ENCODE assay signal across 17 cellular contexts in the genomic region with DNA sequence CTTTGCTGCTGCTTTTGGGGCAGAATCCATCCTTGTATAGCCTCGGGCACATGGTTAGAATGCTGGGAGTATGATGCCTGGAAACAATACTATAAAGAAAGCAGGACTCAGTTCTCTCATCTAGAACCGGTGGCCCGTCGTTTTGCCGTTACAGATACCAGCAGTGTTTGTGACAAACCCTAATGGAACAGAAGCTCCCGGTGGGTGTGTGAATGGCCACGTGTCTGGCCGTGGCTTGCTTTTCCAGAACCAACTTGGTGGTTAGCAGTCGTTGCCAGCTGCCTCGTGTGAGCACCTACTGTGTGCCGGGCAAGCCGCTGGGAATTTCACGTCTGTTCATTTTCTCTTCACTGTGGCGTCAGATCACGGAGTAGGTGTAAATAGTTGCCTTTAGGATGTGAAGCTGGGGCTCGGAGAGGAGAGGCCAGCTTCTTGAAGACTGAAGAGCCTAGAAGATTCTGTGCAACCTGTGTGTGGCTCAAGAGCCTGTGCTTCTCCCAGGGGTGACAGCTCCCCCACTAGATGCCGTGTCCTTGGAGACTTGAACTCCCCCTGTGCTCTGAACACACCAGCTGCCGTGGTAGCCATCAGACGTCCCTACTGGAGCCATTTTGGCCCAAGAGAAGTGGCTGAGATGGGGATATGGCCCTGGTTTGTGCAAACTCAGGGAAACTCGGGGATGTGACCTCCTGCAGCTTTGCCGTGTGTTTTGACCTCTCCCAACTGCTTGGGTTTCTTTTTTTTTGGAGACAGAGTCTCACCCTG. TPM values are rescaled to one million over a fixed set of nuclear protein-coding genes. Genes with fewer than 3 reads are reported as not detected.
A peak's percentile ranks its signal among the peaks of the same experiment; 100 is the strongest.
DNase-seq lines count a peak whose midpoint lies in the region; ATAC-seq and TF ChIP-seq lines count a peak whose summit lies in the region.
"Had no signal": no experiment of that assay in that cellular context is flagged by ENCODE, and none has a peak within 500 bp of the region (broad histone marks: within the 10 kb centered on the region; RNA-seq: fewer than 3 reads in every experiment).

No MANE protein-coding gene starts in this region.

- H3K79me2 ChIP-seq in mammary epithelial cell (ENCODE audit: insufficient read depth, low read length) = peaks cover 97% of the 10 kb centered on the region

- TF ChIP-seq CTCF in MCF 10A (IDR thresholded peaks at IDR 0.05; ENCODE audit: unreplicated experiment) (no peak), mammary epithelial cell (conservative IDR thresholded peaks at IDR 0.05 in 1 of 2, IDR thresholded peaks at IDR 0.05 in 1 of 2; ENCODE audit: extremely low read depth in 1 of 2, insufficient read depth in 1 of 2, low read depth in 1 of 2, low read length in 2 of 2) (no peak), gastroesophageal sphincter (IDR thresholded peaks at IDR 0.05) (no peak), prostate gland (IDR thresholded peaks at IDR 0.05) (no peak), upper lobe of right lung (IDR thresholded peaks at IDR 0.05) (no peak)

- H3K4me2 ChIP-seq in mammary epithelial cell (ENCODE audit: insufficient read depth, low read depth, low read length) = no peak overlapping the region
- H3K4me2 ChIP-seq: A549, PC-9 had no signal

- H3K9me3 ChIP-seq in mammary epithelial cell (replicated peaks; ENCODE audit: insufficient read depth, low read length) = no peaks in the 10 kb centered on the region
- H3K9me3 ChIP-seq in gastroesophageal sphincter = no peaks in the 10 kb centered on the region
- no peaks in the 10 kb centered on the region for H3K9me3 ChIP-seq in prostate gland
- H3K9me3 ChIP-seq in upper lobe of right lung = no peaks in the 10 kb centered on the region
- H3K9me3 ChIP-seq: A549 had no signal

- H3K27ac Mint-ChIP-seq in MCF 10A (ENCODE audit: low read depth, unreplicated experiment) = peak overlapping the region; percentile 79
- H3K27ac Mint-ChIP-seq: activated CD4-positive, alpha-beta T cell treated with anti-CD3 and anti-CD28 coated beads, Interleukin-2, amount 10 ng/mL, durations not matched to agents 7 days and 5 days; stimulated activated naive CD8-positive, alpha-beta T cell treated with anti-CD3 and anti-CD28 coated beads, Interleukin-15, amount 100 ng/mL, for 72 hours; T-helper 2 cell treated with Interferon-gamma antibody and Interleukin-4, amounts not matched to agents 5 μg/mL and 100 μg/mL, for 36 hours had no signal

- dilution Hi-C loops in mammary epithelial cell (cut with HindIII; ENCODE audit: low sequenced_read_pairs) = no loop called here

- WGBS in mammary epithelial cell (ENCODE audit: low coverage, missing lambda C conversion rate) = 39% methylated on average over 17 of the region's 21 CpGs
- 39% methylated on average over 8 of the region's 21 CpGs; no CpG with 5 or more reads in 1 of the 2 donors for WGBS in gastroesophageal sphincter (ENCODE audit: low coverage in 1 of 2), 2 donors
- WGBS in prostate gland = 53% methylated on average over 21 of the region's 21 CpGs

- H3K4me3 Mint-ChIP-seq in MCF 10A (ENCODE audit: unreplicated experiment) = no peak overlapping the region
- H3K4me3 Mint-ChIP-seq: activated CD4-positive, alpha-beta T cell treated with anti-CD3 and anti-CD28 coated beads, Interleukin-2, amount 10 ng/mL, durations not matched to agents 7 days and 5 days; stimulated activated naive CD8-positive, alpha-beta T cell treated with anti-CD3 and anti-CD28 coated beads, Interleukin-15, amount 100 ng/mL, for 72 hours; T-helper 2 cell treated with Interferon-gamma antibody and Interleukin-4, amounts not matched to agents 5 μg/mL and 100 μg/mL, for 36 hours had no signal

- peaks cover 29% of the 10 kb centered on the region for H3K4me1 Mint-ChIP-seq in MCF 10A (ENCODE audit: insufficient read depth, unreplicated experiment)
- H3K4me1 Mint-ChIP-seq: activated CD4-positive, alpha-beta T cell treated with anti-CD3 and anti-CD28 coated beads, Interleukin-2, amount 10 ng/mL, durations not matched to agents 7 days and 5 days had no signal

- no peak overlapping the region for H3K4me3 ChIP-seq in mammary epithelial cell (replicated peaks in 1 of 3; ENCODE audit: insufficient read depth in 1 of 3, low read depth in 2 of 3, low read length in 3 of 3)
- H3K4me3 ChIP-seq in gastroesophageal sphincter = no peak overlapping the region
- H3K4me3 ChIP-seq in prostate gland = no peak overlapping the region
- no peak overlapping the region for H3K4me3 ChIP-seq in upper lobe of right lung
- H3K4me3 ChIP-seq: A549, PC-9 had no signal

- POLR2A ChIA-PET in MCF 10A (lab: Yijun Ruan, JAX) = interaction anchor here (0.9 to 11.7 kb wide), 4 partner anchors 15 to 85 kb away, joined by 3 to 456 read pairs (median 136); no protein-coding TSS in a partner anchor

- ATAC-seq in gastroesophageal sphincter (no peak), upper lobe of right lung (no peak), GM18907 (IDR thresholded peaks at IDR 0.05; ENCODE audit: unreplicated experiment) (no peak)
- ATAC-seq: A549; stimulated activated naive CD8-positive, alpha-beta T cell treated with anti-CD3 and anti-CD28 coated beads, Interleukin-15, amount 100 ng/mL, for 72 hours had no signal

- in situ Hi-C loops in mammary epithelial cell (cut with MboI; ENCODE audit: low sequenced_read_pairs in 2 of 2) = no loop called here

- H3K4me1 ChIP-seq in mammary epithelial cell (ENCODE audit: insufficient read depth, low read length) (peaks cover 80% of the 10 kb centered on the region), gastroesophageal sphincter (peaks cover 0 to 100% (median 74%) of the 10 kb centered on the region in 3 donors), prostate gland (replicated peaks) (peaks cover 50% of the 10 kb centered on the region), upper lobe of right lung (peaks cover 72% of the 10 kb centered on the region)

- intact Hi-C loops in MCF 10A (cut with micrococcal nuclease) = no loop called here
- intact Hi-C loops in mammary epithelial cell (cut with micrococcal nuclease) = no loop called here
- intact Hi-C loops in prostate gland (cut with DNase I) = no loop called here
- intact Hi-C loops in upper lobe of right lung (cut with DNase I) = no loop called here

- TF ChIP-seq POLR2A in gastroesophageal sphincter (IDR thresholded peaks at IDR 0.05) (no peak), prostate gland (IDR thresholded peaks at IDR 0.05) (no peak)

- TF ChIP-seq EP300 in gastroesophageal sphincter (IDR thresholded peaks at IDR 0.05) = no peak

- no peak overlapping the region for H2AFZ ChIP-seq in mammary epithelial cell (ENCODE audit: low read depth, low read length)
- H2AFZ ChIP-seq: PC-9 had no signal

- H3K27ac ChIP-seq in mammary epithelial cell (ENCODE audit: insufficient read depth, low read depth, low read length) (no peak overlapping the region), gastroesophageal sphincter (peak overlapping the region in 3 of 4 donors; percentile 97 to 99 (median 98)), prostate gland (peak overlapping the region; percentile 79 to 99), upper lobe of right lung (peak overlapping the region; percentile 53)
- H3K27ac ChIP-seq: PC-9 had no signal

- H3K36me3 Mint-ChIP-seq in MCF 10A (ENCODE audit: insufficient read depth, unreplicated experiment) = peaks cover 84% of the 10 kb centered on the region

- DNase-seq in MCF 10A (ENCODE audit: unreplicated experiment) (no peak), mammary epithelial cell (no peak), prostate gland (ENCODE audit: low spot score) (no peak), upper lobe of right lung (no peak), NCI-H2171 treated with DMSO at 0.1 percent for 48 hours (lab: John Stamatoyannopoulos, UW) (no peak), hypothalamus (lab: John Stamatoyannopoulos, UW) (no peak)
- DNase-seq: activated CD4-positive, alpha-beta T cell treated with anti-CD3 and anti-CD28 coated beads, Interleukin-2, amount 10 ng/mL, durations not matched to agents 7 days and 5 days; KG1; midbrain; NCI-H1417; NCI-H510A; PC-9; stimulated activated naive CD8-positive, alpha-beta T cell treated with anti-CD3 and anti-CD28 coated beads, Interleukin-15, amount 100 ng/mL, for 72 hours had no signal

- CTCF ChIA-PET in MCF 10A (lab: Yijun Ruan, JAX) (interaction anchor here (0.9 kb wide), 1 partner anchor 12 kb away, joined by 3 read pairs; no protein-coding TSS in a partner anchor), mammary epithelial cell (lab: Charles Lee; ENCODE audit: low non-redundant PET) (no interaction called here)

- BruUV-seq in MCF 10A (replicated peaks; lab: Mats Ljungman, UMichigan) (no TSS peak), mammary epithelial cell (replicated peaks; lab: Mats Ljungman, UMichigan) (no TSS peak)

- no peak overlapping the region for H3K9ac ChIP-seq in mammary epithelial cell (ENCODE audit: insufficient read depth, low read length)

- H3K27me3 ChIP-seq in mammary epithelial cell (ENCODE audit: insufficient read depth, low read length) (no peaks in the 10 kb centered on the region), gastroesophageal sphincter (no peaks in the 10 kb centered on the region), prostate gland (replicated peaks; ENCODE audit: insufficient read depth) (no peaks in the 10 kb centered on the region), upper lobe of right lung (no peaks in the 10 kb centered on the region)

- peaks cover 3% of the 10 kb centered on the region for H4K20me1 ChIP-seq in mammary epithelial cell (ENCODE audit: insufficient read depth, low read length)

- H3K36me3 ChIP-seq in mammary epithelial cell (ENCODE audit: insufficient read depth, low read length) (peaks cover 23% of the 10 kb centered on the region), gastroesophageal sphincter (peaks cover 0 to 42% of the 10 kb centered on the region in 2 donors), prostate gland (peaks cover 0 to 6% of the 10 kb centered on the region in 2 donors), upper lobe of right lung (peaks cover 53% of the 10 kb centered on the region)

- no peaks in the 10 kb centered on the region for H3K27me3 Mint-ChIP-seq in MCF 10A (ENCODE audit: insufficient read depth, unreplicated experiment)
- H3K27me3 Mint-ChIP-seq: activated CD4-positive, alpha-beta T cell treated with anti-CD3 and anti-CD28 coated beads, Interleukin-2, amount 10 ng/mL, durations not matched to agents 7 days and 5 days; stimulated activated naive CD8-positive, alpha-beta T cell treated with anti-CD3 and anti-CD28 coated beads, Interleukin-15, amount 100 ng/mL, for 72 hours had no signal

- H3K9me3 Mint-ChIP-seq in MCF 10A (ENCODE audit: unreplicated experiment) = no peaks in the 10 kb centered on the region
- H3K9me3 Mint-ChIP-seq: activated CD4-positive, alpha-beta T cell treated with anti-CD3 and anti-CD28 coated beads, Interleukin-2, amount 10 ng/mL, durations not matched to agents 7 days and 5 days; stimulated activated naive CD8-positive, alpha-beta T cell treated with anti-CD3 and anti-CD28 coated beads, Interleukin-15, amount 100 ng/mL, for 72 hours; T-helper 2 cell treated with Interferon-gamma antibody and Interleukin-4, amounts not matched to agents 5 μg/mL and 100 μg/mL, for 36 hours had no signal

RNA-seq across cellular contexts. Expression of gene PPARA, which starts 57.5 kb away (rescaled TPM):
- total RNA-seq in MCF 10A (2022) (8.0 and 10.1 TPM in 2 replicates), mammary epithelial cell (10 to 100 TPM; 10.3 to 15.5 TPM), gastroesophageal sphincter (10 to 100 TPM; 19.5 to 28.5 (median 26.9) TPM), prostate gland (10 to 100 TPM; 21.2 to 27.3 TPM), upper lobe of right lung (18.4 TPM)
- 7.4 TPM for polyA plus RNA-seq in mammary epithelial cell
- polyA minus RNA-seq in mammary epithelial cell = 46.3 TPM
